Comparison of ENCODE assay signal across 22 cellular contexts in genomic region chr18:9787126-9787525, GRCh38.
DNase-seq lines count a peak whose midpoint lies in the region; ATAC-seq, FAIRE-seq and TF ChIP-seq lines count a peak whose summit lies in the region.
"Had no signal": no experiment of that assay in that cellular context is flagged by ENCODE, and none has a peak within 500 bp of the region (broad histone marks: within the 10 kb centered on the region; RNA-seq: fewer than 3 reads in every experiment).

No MANE protein-coding gene starts in this region.

- H3K9me3 ChIP-seq in HepG2 (ENCODE audit: low read length) = no peaks in the 10 kb centered on the region
- H3K9me3 ChIP-seq: Caco-2 had no signal

- peaks cover 23% of the 10 kb centered on the region for H3K27me3 Mint-ChIP-seq in activated T-cell treated with anti-CD3 and anti-CD28 coated beads, Interleukin-2, amount 50 U/mL, for 24 hours
- H3K27me3 Mint-ChIP-seq: B cell had no signal

- POLR2A ChIA-PET in HepG2 (lab: Yijun Ruan, JAX) = no interaction called here

- BruUV-seq in HepG2 (replicated peaks; lab: Mats Ljungman, UMichigan) = no TSS peak

- H3K9ac ChIP-seq in HepG2 (ENCODE audit: insufficient read depth, low read depth, low read length) = no peak overlapping the region

- no peak for FAIRE-seq in HepG2 (lab: Jason Lieb, UNC)

- TF ChIP-seq CTCF in brain microvascular endothelial cell (IDR thresholded peaks at IDR 0.05; ENCODE audit: low read depth, low read length, missing control alignments) (no peak), HepG2 (CRISPR knock-in tag; IDR thresholded peaks at IDR 0.05) (no peak)

- peaks cover 4% of the 10 kb centered on the region for H3K9me3 Mint-ChIP-seq in activated T-cell treated with anti-CD3 and anti-CD28 coated beads, Interleukin-2, amount 50 U/mL, for 24 hours
- H3K9me3 Mint-ChIP-seq: H9 had no signal

- H3K27ac ChIP-seq in ACC112 (ENCODE audit: low read depth, low read length) (peak overlapping the region; percentile 38; the same call in 1 of the 2 replicates), brain microvascular endothelial cell (peak overlapping the region; percentile 65), HepG2 (ENCODE audit: extremely low read length, insufficient read depth, low read length) (no peak overlapping the region)

- peaks cover 3% of the 10 kb centered on the region for H3K79me2 ChIP-seq in ACC112 (ENCODE audit: control insufficient read depth, insufficient read depth, low read length, unreplicated experiment)
- no peaks in the 10 kb centered on the region for H3K79me2 ChIP-seq in HepG2 (ENCODE audit: insufficient read depth, low read length)

- no peak overlapping the region for H3K4me2 ChIP-seq in HepG2 (ENCODE audit: low read depth, low read length)

- no peak overlapping the region for H3K27ac Mint-ChIP-seq in activated T-cell treated with anti-CD3 and anti-CD28 coated beads, Interleukin-2, amount 50 U/mL, for 24 hours
- H3K27ac Mint-ChIP-seq: B cell, H9 had no signal

- no peak for TF ChIP-seq RAD21 in HepG2 (CRISPR knock-in tag; IDR thresholded peaks at IDR 0.05)

- peaks cover 26% of the 10 kb centered on the region for H3K4me1 ChIP-seq in ACC112 (ENCODE audit: control insufficient read depth, insufficient read depth, low read length, unreplicated experiment)
- no peaks in the 10 kb centered on the region for H3K4me1 ChIP-seq in HepG2 (ENCODE audit: insufficient read depth, low read length)

- in situ Hi-C loops in brain microvascular endothelial cell (cut with HindIII; ENCODE audit: low pct_ligation_motif_present, low sequenced_read_pairs) (no loop called here), HepG2 (cut with HindIII; ENCODE audit: extremely low pct_ligation_motif_present, low pct_unique_long_range_greater_than_20kb) (no loop called here)

- TF ChIP-seq POLR2A in HepG2 (IDR thresholded peaks at IDR 0.05; ENCODE audit: insufficient read depth in 1 of 2, low read depth in 2 of 2, low read length in 2 of 2) = no peak

- no peaks in the 10 kb centered on the region for H3K36me3 Mint-ChIP-seq in activated T-cell treated with anti-CD3 and anti-CD28 coated beads, Interleukin-2, amount 50 U/mL, for 24 hours (ENCODE audit: low read depth)

- no peak overlapping the region for H3K4me3 Mint-ChIP-seq in activated T-cell treated with anti-CD3 and anti-CD28 coated beads, Interleukin-2, amount 50 U/mL, for 24 hours
- H3K4me3 Mint-ChIP-seq: B cell, H9 had no signal

- CTCF ChIA-PET in HepG2 (lab: Yijun Ruan, JAX; ENCODE audit: low intra/inter-chr PET ratio, low total read pairs) = no interaction called here

- 42% methylated on average over 1 of the region's 1 CpG for WGBS in HepG2 (ENCODE audit: low lambda C conversion rate)

- intact Hi-C loops in HepG2 (cut with micrococcal nuclease; ENCODE audit: unreplicated experiment) = no loop called here
- intact Hi-C loops in posterior cingulate gyrus (cut with DNase I) = no loop called here

- no peaks in the 10 kb centered on the region for H3K4me1 Mint-ChIP-seq in activated T-cell treated with anti-CD3 and anti-CD28 coated beads, Interleukin-2, amount 50 U/mL, for 24 hours (ENCODE audit: low read depth)

- H3K27me3 ChIP-seq in ACC112 (ENCODE audit: insufficient read depth, low read length) (no peaks in the 10 kb centered on the region), brain microvascular endothelial cell (replicated peaks) (no peaks in the 10 kb centered on the region), HepG2 (ENCODE audit: control insufficient read depth in 1 of 2, insufficient read depth in 2 of 2, low read length in 2 of 2) (no peaks in the 10 kb centered on the region; a peak in 2 of 5 replicates)

- H2AFZ ChIP-seq in ACC112 (ENCODE audit: low read length, unreplicated experiment) (no peak overlapping the region), HepG2 (ENCODE audit: low read length) (no peak overlapping the region)

- DNase-seq in NCI-H226 (peak; percentile 45), brain microvascular endothelial cell (no peak), iris pigment epithelial cell (ENCODE audit: low read depth) (peak; percentile 37), HepG2 (ENCODE audit: low spot score) (no peak), NCI-H82 (lab: John Stamatoyannopoulos, UW) (no peak), posterior cingulate gyrus (no peak)
- DNase-seq in activated T-cell treated with anti-CD3 and anti-CD28 coated beads, Interleukin-2, amount 50 U/mL, for 24 hours = no peak
- DNase-seq: 8988T, Caco-2, GDM1, H9, Karpas-422, MM.1S, NCI-H1092 treated with DMSO at 0.1 percent for 48 hours, NCI-H146, NCI-H2081 treated with DMSO at 0.1 percent for 48 hours, NCI-H510A, NCI-H774, RPMI8226, SHP77 treated with DMSO at 0.1 percent for 48 hours had no signal

- ATAC-seq in HepG2 = no peak

- H3K36me3 ChIP-seq in ACC112 (ENCODE audit: insufficient read depth, low read length) (no peaks in the 10 kb centered on the region), brain microvascular endothelial cell (replicated peaks) (peaks cover 1% of the 10 kb centered on the region), HepG2 (replicated peaks in 1 of 2; ENCODE audit: control insufficient read depth in 1 of 2, insufficient read depth in 2 of 2, low read length in 2 of 2) (no peaks in the 10 kb centered on the region)

- no peak overlapping the region for H3K4me3 ChIP-seq in ACC112 (ENCODE audit: low read depth, low read length)
- H3K4me3 ChIP-seq in brain microvascular endothelial cell (ENCODE audit: low read depth, low read length) = no peak overlapping the region
- H3K4me3 ChIP-seq in HepG2 (replicated peaks in 1 of 3; ENCODE audit: insufficient read depth in 1 of 3, low read depth in 2 of 3, low read length in 3 of 3) = no peak overlapping the region

- H4K20me1 ChIP-seq in HepG2 (ENCODE audit: insufficient read depth, low read length) = no peaks in the 10 kb centered on the region

- no peak for TF ChIP-seq EP300 in HepG2 (IDR thresholded peaks at IDR 0.05; ENCODE audit: low read depth in 2 of 2, low read length in 2 of 2)
- no peak for TF ChIP-seq EP300 in HepG2 (CRISPR knock-in tag; IDR thresholded peaks at IDR 0.05; ENCODE audit: borderline replicate concordance)

TF ChIP-seq in HepG2, 621 proteins besides CTCF, POLR2A, EP300 and RAD21:
- TF ChIP-seq ZNF83 (CRISPR knock-in tag; IDR thresholded peaks at IDR 0.05; ENCODE audit: borderline replicate concordance) (no peak), ATF2 (CRISPR knock-in tag; IDR thresholded peaks at IDR 0.05) (no peak)

Comparison
In these comparisons a context has a peak if more than half of its experiments do, and no peak if none do; other contexts are left out.
1. DNase-seq: peak in NCI-H226 (single experiment) and iris pigment epithelial cell (single experiment); none in brain microvascular endothelial cell (single experiment), activated T-cell treated with anti-CD3 and anti-CD28 coated beads, Interleukin-2, amount 50 U/mL, for 24 hours (single experiment), HepG2 (single experiment), NCI-H82 (single experiment) and posterior cingulate gyrus (0 of 10).